Comparison of ENCODE assay signal across 16 cellular contexts in genomic region chr1:227093309-227093708, GRCh38.
DNase-seq lines count a peak whose midpoint lies in the region; ATAC-seq, FAIRE-seq and TF ChIP-seq lines count a peak whose summit lies in the region.
"Had no signal": no experiment of that assay in that cellular context is flagged by ENCODE, and none has a peak within 500 bp of the region (broad histone marks: within the 10 kb centered on the region; RNA-seq: fewer than 3 reads in every experiment).

No MANE protein-coding gene starts in this region.

- H3K4me1 ChIP-seq in Caco-2 (peaks cover 22% of the 10 kb centered on the region), heart right ventricle (peaks cover 0 to 11% (median 7%) of the 10 kb centered on the region in 9 donors)
- H3K4me1 ChIP-seq: HAP-1 had no signal

- H3K27ac Mint-ChIP-seq in Caco-2 (ENCODE audit: unreplicated experiment) = peak overlapping the region; percentile 70
- peak overlapping the region; percentile 34; the same call in 1 of the 2 replicates for H3K27ac Mint-ChIP-seq in HFFc6
- H3K27ac Mint-ChIP-seq in activated T-helper 1 cell treated with anti-CD3 and anti-CD28 coated beads, Interleukin-12 subunit alpha, Interleukin-12 subunit beta, Interleukin-2, Interleukin-4 antibody, amounts not matched to agents 30 ng/mL and 10 ng/mL and 1 ng/mL, durations not matched to agents 14 hours and 24 hours and 36 hours = no peak overlapping the region
- H3K27ac Mint-ChIP-seq: CD4-positive, alpha-beta T cell; IgD-negative memory B cell had no signal

- H3K27ac ChIP-seq in heart right ventricle = no peak overlapping the region
- H3K27ac ChIP-seq: A549, C4-2B had no signal

- peak; percentile 50 for FAIRE-seq in RCC 7860 (lab: Jason Lieb, UNC)
- FAIRE-seq: HepG2 had no signal

- H3K4me3 ChIP-seq in Caco-2 (ENCODE audit: low read depth, low read length) = no peak overlapping the region
- no peak overlapping the region for H3K4me3 ChIP-seq in heart right ventricle
- H3K4me3 ChIP-seq: A549, HAP-1 had no signal

- no peak for ATAC-seq in heart right ventricle
- ATAC-seq: A549, HepG2 had no signal

- DNase-seq in Caco-2 = no peak
- DNase-seq in HFFc6 = no peak
- peak; percentile 55 for DNase-seq in RCC 7860 (ENCODE audit: low spot score)
- peak; percentile 30 for DNase-seq in kidney tubule cell (ENCODE audit: low spot score)
- no peak for DNase-seq in GOT3 (lab: John Stamatoyannopoulos, UW)
- no peak for DNase-seq in heart right ventricle
- DNase-seq in NCI-H1436 (lab: John Stamatoyannopoulos, UW) = no peak
- no peak for DNase-seq in activated T-helper 1 cell treated with anti-CD3 and anti-CD28 coated beads, Interleukin-12 subunit alpha, Interleukin-12 subunit beta, Interleukin-2, Interleukin-4 antibody, amounts not matched to agents 30 ng/mL and 10 ng/mL and 1 ng/mL, durations not matched to agents 14 hours and 24 hours and 36 hours (ENCODE audit: low spot score)
- DNase-seq: AML-193; CD4-positive, alpha-beta T cell; GF-D8 had no signal

- TF ChIP-seq CTCF in Caco-2 (IDR thresholded peaks at IDR 0.05; ENCODE audit: insufficient read depth in 1 of 2, low read depth in 1 of 2, low read length in 1 of 2, severe bottlenecking in 1 of 2, unreplicated experiment in 1 of 2) (no peak), HFFc6 (IDR thresholded peaks at IDR 0.05) (no peak), heart right ventricle (IDR thresholded peaks at IDR 0.05) (no peak)

- H3K27me3 Mint-ChIP-seq in Caco-2 (ENCODE audit: insufficient read depth, unreplicated experiment) = no peaks in the 10 kb centered on the region
- H3K27me3 Mint-ChIP-seq in HFFc6 (ENCODE audit: insufficient read depth) = no peaks in the 10 kb centered on the region
- H3K27me3 Mint-ChIP-seq in activated T-helper 1 cell treated with anti-CD3 and anti-CD28 coated beads, Interleukin-12 subunit alpha, Interleukin-12 subunit beta, Interleukin-2, Interleukin-4 antibody, amounts not matched to agents 30 ng/mL and 10 ng/mL and 1 ng/mL, durations not matched to agents 14 hours and 24 hours and 36 hours (ENCODE audit: insufficient read depth) = peaks cover 2% of the 10 kb centered on the region
- H3K27me3 Mint-ChIP-seq: CD4-positive, alpha-beta T cell had no signal

- BruUV-seq in Caco-2 (replicated peaks; lab: Mats Ljungman, UMichigan) = no TSS peak

- 93 to 100% methylated on average over 1 of the region's 1 CpG for WGBS in heart right ventricle, 2 donors

- no peaks in the 10 kb centered on the region for H3K9me3 ChIP-seq in Caco-2
- no peaks in the 10 kb centered on the region for H3K9me3 ChIP-seq in heart right ventricle
- H3K9me3 ChIP-seq: A549, HAP-1 had no signal

- POLR2A ChIA-PET in Caco-2 (lab: Charles Lee) = no interaction called here

- H3K9me3 Mint-ChIP-seq in Caco-2 (ENCODE audit: unreplicated experiment) (no peaks in the 10 kb centered on the region), HFFc6 (no peaks in the 10 kb centered on the region)
- H3K9me3 Mint-ChIP-seq in activated T-helper 1 cell treated with anti-CD3 and anti-CD28 coated beads, Interleukin-12 subunit alpha, Interleukin-12 subunit beta, Interleukin-2, Interleukin-4 antibody, amounts not matched to agents 30 ng/mL and 10 ng/mL and 1 ng/mL, durations not matched to agents 14 hours and 24 hours and 36 hours = no peaks in the 10 kb centered on the region
- H3K9me3 Mint-ChIP-seq: CD4-positive, alpha-beta T cell had no signal

- H3K36me3 ChIP-seq in Caco-2 (ENCODE audit: control insufficient read depth, insufficient read depth, low read length) (no peaks in the 10 kb centered on the region), heart right ventricle (peaks cover 0 to 81% (median 10%) of the 10 kb centered on the region in 9 donors)

- H3K4me3 Mint-ChIP-seq in Caco-2 (ENCODE audit: unreplicated experiment) = no peak overlapping the region
- no peak overlapping the region for H3K4me3 Mint-ChIP-seq in HFFc6
- no peak overlapping the region for H3K4me3 Mint-ChIP-seq in activated T-helper 1 cell treated with anti-CD3 and anti-CD28 coated beads, Interleukin-12 subunit alpha, Interleukin-12 subunit beta, Interleukin-2, Interleukin-4 antibody, amounts not matched to agents 30 ng/mL and 10 ng/mL and 1 ng/mL, durations not matched to agents 14 hours and 24 hours and 36 hours
- H3K4me3 Mint-ChIP-seq: CD4-positive, alpha-beta T cell; IgD-negative memory B cell had no signal

- intact Hi-C loops in Caco-2 (cut with micrococcal nuclease; ENCODE audit: unreplicated experiment) = no loop called here
- intact Hi-C loops in heart right ventricle (cut with DNase I) = no loop called here
- intact Hi-C loops in activated T-helper 1 cell treated with anti-CD3 and anti-CD28 coated beads, Interleukin-12 subunit alpha, Interleukin-12 subunit beta, Interleukin-2, Interleukin-4 antibody, amounts not matched to agents 30 ng/mL and 10 ng/mL and 1 ng/mL, durations not matched to agents 14 hours and 24 hours and 36 hours (cut with micrococcal nuclease) = no loop called here

- peaks cover 19% of the 10 kb centered on the region for H3K4me1 Mint-ChIP-seq in Caco-2 (ENCODE audit: low read depth, unreplicated experiment)
- H3K4me1 Mint-ChIP-seq in HFFc6 (ENCODE audit: low read depth) = peaks cover 27% of the 10 kb centered on the region
- H3K4me1 Mint-ChIP-seq in activated T-helper 1 cell treated with anti-CD3 and anti-CD28 coated beads, Interleukin-12 subunit alpha, Interleukin-12 subunit beta, Interleukin-2, Interleukin-4 antibody, amounts not matched to agents 30 ng/mL and 10 ng/mL and 1 ng/mL, durations not matched to agents 14 hours and 24 hours and 36 hours (ENCODE audit: low read depth) = no peaks in the 10 kb centered on the region

- H3K36me3 Mint-ChIP-seq in Caco-2 (ENCODE audit: insufficient read depth, unreplicated experiment) = peaks cover 14% of the 10 kb centered on the region
- peaks cover 16% of the 10 kb centered on the region; the same call in 1 of the 2 replicates for H3K36me3 Mint-ChIP-seq in HFFc6 (ENCODE audit: low read depth)
- H3K36me3 Mint-ChIP-seq in activated T-helper 1 cell treated with anti-CD3 and anti-CD28 coated beads, Interleukin-12 subunit alpha, Interleukin-12 subunit beta, Interleukin-2, Interleukin-4 antibody, amounts not matched to agents 30 ng/mL and 10 ng/mL and 1 ng/mL, durations not matched to agents 14 hours and 24 hours and 36 hours (ENCODE audit: low read depth) = no peaks in the 10 kb centered on the region
- H3K36me3 Mint-ChIP-seq: IgD-negative memory B cell had no signal

- CTCF ChIA-PET in Caco-2 (lab: Charles Lee) = no interaction called here

- H3K27me3 ChIP-seq in Caco-2 (replicated peaks; ENCODE audit: control insufficient read depth, insufficient read depth, low read length) (no peaks in the 10 kb centered on the region), heart right ventricle (no peaks in the 10 kb centered on the region)

Comparison
In these comparisons a context has a peak if more than half of its experiments do, and no peak if none do; other contexts are left out.
1. DNase-seq: peak in RCC 7860 (single experiment) and kidney tubule cell (single experiment); none in Caco-2 (0 of 2), HFFc6 (single experiment), GOT3 (single experiment), heart right ventricle (0 of 2), NCI-H1436 (single experiment) and activated T-helper 1 cell treated with anti-CD3 and anti-CD28 coated beads, Interleukin-12 subunit alpha, Interleukin-12 subunit beta, Interleukin-2, Interleukin-4 antibody, amounts not matched to agents 30 ng/mL and 10 ng/mL and 1 ng/mL, durations not matched to agents 14 hours and 24 hours and 36 hours (single experiment).